34 cellular contexts compared by ENCODE assay signal in the genomic region with DNA sequence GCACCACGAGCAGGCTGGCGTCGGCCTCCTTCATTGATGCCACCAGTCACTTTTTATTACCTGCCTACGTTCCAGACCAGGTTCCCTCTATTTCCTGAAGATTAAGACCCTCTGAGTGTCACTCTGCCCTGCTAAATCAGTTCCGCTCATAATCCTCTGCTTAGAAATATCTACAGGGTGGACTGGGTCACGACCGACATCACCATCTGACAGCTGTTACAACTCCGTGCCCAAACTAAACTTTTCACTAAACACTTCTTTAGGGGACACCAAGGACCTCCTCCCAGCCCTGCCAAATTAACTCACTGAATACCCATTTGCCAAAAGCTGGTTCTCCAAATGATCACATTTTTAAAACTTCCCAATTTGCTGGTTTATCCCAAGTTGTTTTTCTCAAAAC.
"Had no signal": no experiment of that assay in that cellular context is flagged by ENCODE, and none has a peak within 500 bp of the region (broad histone marks: within the 10 kb centered on the region; RNA-seq: fewer than 3 reads in every experiment).

No MANE protein-coding gene starts in this region.

- H3K4me2 ChIP-seq: KMS-11 had no signal

- H3K4me3 ChIP-seq: MG63 had no signal

- H3K9ac ChIP-seq: KMS-11 had no signal

- H3K36me3 ChIP-seq: MG63 had no signal

- H3K27me3 ChIP-seq: MG63 had no signal

- H3K27ac ChIP-seq: KMS-11 had no signal

- DNase-seq: Karpas-422, Kasumi-1, KG1, MG63, MM.1S, MV-4-11, NCI-H1048, NCI-H1092, NCI-H1092 treated with DMSO at 0.1 percent for 48 hours, NCI-H1105, NCI-H1105 treated with DMSO at 0.1 percent for 48 hours, NCI-H1417, NCI-H1417 treated with DMSO at 0.1 percent for 48 hours, NCI-H1436, NCI-H1436 treated with DMSO at 0.1 percent for 48 hours, NCI-H146, NCI-H1694, NCI-H1694 treated with DMSO at 0.1 percent for 48 hours, NCI-H187, NCI-H187 treated with DMSO at 0.1 percent for 48 hours, NCI-H1930, NCI-H2029, NCI-H2029 treated with DMSO at 0.1 percent for 48 hours, NCI-H2081, NCI-H2081 treated with DMSO at 0.1 percent for 48 hours, NCI-H2107, NCI-H2171, NCI-H2171 treated with DMSO at 0.1 percent for 48 hours, NCI-H2227 treated with DMSO at 0.1 percent for 48 hours, NCI-H226, NCI-H345, NCI-H446, NCI-H446 treated with DMSO at 0.1 percent for 48 hours had no signal

- H3K9me3 ChIP-seq: MG63 had no signal
